Comparison of ENCODE assay signal across 34 cellular contexts in the genomic region with DNA sequence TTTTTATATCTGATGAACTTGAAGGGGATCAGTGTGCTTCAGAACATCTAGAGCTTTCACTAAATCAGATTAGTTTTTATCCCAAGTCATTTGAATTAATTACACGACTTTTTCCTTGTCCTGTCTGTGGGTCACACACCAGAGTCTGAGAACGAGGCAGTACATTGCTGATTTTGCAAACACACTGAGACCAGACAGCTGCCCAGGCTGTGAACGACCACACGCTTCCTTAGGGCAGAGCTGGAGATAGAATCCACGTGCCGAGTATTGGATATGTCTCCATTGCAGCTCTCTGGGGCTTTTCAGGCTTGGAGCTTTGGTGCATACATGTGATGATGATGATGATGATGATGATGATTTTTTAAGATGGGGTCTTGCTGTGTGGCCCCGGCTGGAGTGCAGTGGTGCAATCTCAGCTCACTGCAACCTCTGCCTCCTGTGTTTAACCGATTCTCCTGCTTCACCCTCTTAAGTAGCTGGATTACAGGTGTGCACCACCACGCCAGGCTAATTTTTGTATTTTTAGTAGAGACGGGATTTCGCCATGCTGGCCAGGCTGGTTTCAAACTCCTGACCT.
"Had no signal": no experiment of that assay in that cellular context is flagged by ENCODE, and none has a peak within 500 bp of the region (broad histone marks: within the 10 kb centered on the region; RNA-seq: fewer than 3 reads in every experiment).

No MANE protein-coding gene starts in this region.

- H3K27me3 Mint-ChIP-seq: activated CD4-positive, alpha-beta memory T cell treated with anti-CD3 and anti-CD28 coated beads, Interleukin-2, amount 10 ng/mL, durations not matched to agents 7 days and 5 days; activated naive CD8-positive, alpha-beta T cell; activated naive CD8-positive, alpha-beta T cell treated with anti-CD3 and anti-CD28 coated beads, Interleukin-2, amount 50 U/mL, for 24 hours; brain; T-cell had no signal

- H3K4me1 ChIP-seq: SJSA1 had no signal

- H3K27me3 ChIP-seq: SJSA1 had no signal

- H3K36me3 ChIP-seq: SJSA1 had no signal

- H3K27ac Mint-ChIP-seq: activated CD4-positive, alpha-beta memory T cell treated with anti-CD3 and anti-CD28 coated beads, Interleukin-2, amount 10 ng/mL, durations not matched to agents 7 days and 5 days; activated CD8-positive, alpha-beta memory T cell treated with anti-CD3 and anti-CD28 coated beads, Interleukin-2, amount 10 ng/mL, durations not matched to agents 7 days and 5 days; activated naive CD4-positive, alpha-beta T cell treated with anti-CD3 and anti-CD28 coated beads, Interleukin-2, amount 10 ng/mL, durations not matched to agents 7 days and 5 days; activated naive CD8-positive, alpha-beta T cell treated with anti-CD3 and anti-CD28 coated beads, Interleukin-2, amount 50 U/mL, for 24 hours; T-cell had no signal

- H3K36me3 Mint-ChIP-seq: activated CD8-positive, alpha-beta memory T cell treated with anti-CD3 and anti-CD28 coated beads, Interleukin-2, amount 10 ng/mL, durations not matched to agents 7 days and 5 days; activated naive CD4-positive, alpha-beta T cell treated with anti-CD3 and anti-CD28 coated beads, Interleukin-2, amount 10 ng/mL, durations not matched to agents 7 days and 5 days had no signal

- H3K4me3 ChIP-seq: SJSA1 had no signal

- H3K27ac ChIP-seq: SJSA1, VCaP had no signal

- H3K4me1 Mint-ChIP-seq: activated CD4-positive, alpha-beta memory T cell treated with anti-CD3 and anti-CD28 coated beads, Interleukin-2, amount 10 ng/mL, durations not matched to agents 7 days and 5 days; activated CD8-positive, alpha-beta memory T cell treated with anti-CD3 and anti-CD28 coated beads, Interleukin-2, amount 10 ng/mL, durations not matched to agents 7 days and 5 days; activated naive CD4-positive, alpha-beta T cell treated with anti-CD3 and anti-CD28 coated beads, Interleukin-2, amount 10 ng/mL, durations not matched to agents 7 days and 5 days had no signal

- H3K4me3 Mint-ChIP-seq: activated CD4-positive, alpha-beta memory T cell treated with anti-CD3 and anti-CD28 coated beads, Interleukin-2, amount 10 ng/mL, durations not matched to agents 7 days and 5 days; activated CD8-positive, alpha-beta memory T cell treated with anti-CD3 and anti-CD28 coated beads, Interleukin-2, amount 10 ng/mL, durations not matched to agents 7 days and 5 days; activated naive CD4-positive, alpha-beta T cell treated with anti-CD3 and anti-CD28 coated beads, Interleukin-2, amount 10 ng/mL, durations not matched to agents 7 days and 5 days; activated naive CD8-positive, alpha-beta T cell; activated naive CD8-positive, alpha-beta T cell treated with anti-CD3 and anti-CD28 coated beads, Interleukin-2, amount 50 U/mL, for 24 hours; brain; T-cell had no signal

- H3K9me3 Mint-ChIP-seq: activated CD4-positive, alpha-beta memory T cell treated with anti-CD3 and anti-CD28 coated beads, Interleukin-2, amount 10 ng/mL, durations not matched to agents 7 days and 5 days; activated naive CD4-positive, alpha-beta T cell treated with anti-CD3 and anti-CD28 coated beads, Interleukin-2, amount 10 ng/mL, durations not matched to agents 7 days and 5 days; activated naive CD8-positive, alpha-beta T cell treated with anti-CD3 and anti-CD28 coated beads, Interleukin-2, amount 50 U/mL, for 24 hours; brain; T-cell had no signal

- DNase-seq: activated CD4-positive, alpha-beta memory T cell treated with anti-CD3 and anti-CD28 coated beads, Interleukin-2, amount 10 ng/mL, durations not matched to agents 7 days and 5 days; activated CD4-positive, alpha-beta T cell treated with anti-CD3 and anti-CD28 coated beads for 1 hour; activated CD4-positive, alpha-beta T cell treated with anti-CD3 and anti-CD28 coated beads for 48 hours; activated CD4-positive, CD25-positive, alpha-beta regulatory T cell; activated CD8-positive, alpha-beta memory T cell treated with anti-CD3 and anti-CD28 coated beads for 24 hours; activated CD8-positive, alpha-beta memory T cell treated with anti-CD3 and anti-CD28 coated beads, Interleukin-2, amount 10 ng/mL, durations not matched to agents 7 days and 5 days; activated CD8-positive, alpha-beta memory T cell treated with anti-CD3 and anti-CD28 coated beads, Interleukin-2, amount 50 U/mL, for 48 hours; activated effector memory CD4-positive, alpha-beta T cell treated with Interleukin-2 at 50 U/mL for 16 hours; activated naive CD4-positive, alpha-beta T cell treated with anti-CD3 and anti-CD28 coated beads, Interleukin-2, amount 10 ng/mL, durations not matched to agents 7 days and 5 days; activated naive CD8-positive, alpha-beta T cell treated with anti-CD3 and anti-CD28 coated beads, Interleukin-2, amount 50 U/mL, for 24 hours; activated T-cell treated with anti-CD3 and anti-CD28 coated beads, Interleukin-2, amount 50 U/mL, for 48 hours; anterior cingulate cortex; cerebellar nuclear complex; Kasumi-1; KBM-7; MM.1S; MV-4-11; NCI-H1092; NCI-H1436 treated with DMSO at 0.1 percent for 48 hours; NCI-H1694 treated with DMSO at 0.1 percent for 48 hours; NCI-H2029; NCI-H2227 treated with DMSO at 0.1 percent for 48 hours; NCI-H446; NCI-H526 treated with DMSO at 0.1 percent for 48 hours; NCI-H774; RPMI8226; SHP77 treated with DMSO at 0.1 percent for 48 hours; T-cell; T-helper 2 cell; T-helper 9 cell had no signal

- H3K9me3 ChIP-seq: SJSA1 had no signal
